In genomic region chr19:10835754-10836477, GRCh38 we compare ENCODE assay signal across 1 cellular context.
TF ChIP-seq lines count a peak whose summit lies in the region.

Gene TMED1 (minus strand): TSS chr19:10836212. CDS start chr19:10836191, 21 bp downstream.

TF ChIP-seq in HepG2, 621 proteins besides CTCF, POLR2A, EP300 and RAD21 (continued from another document and continues in another):
- no peak for TF ChIP-seq DBP (CRISPR knock-in tag; IDR thresholded peaks at IDR 0.05; ENCODE audit: not compliant biosample characterization)
- no peak for TF ChIP-seq ZNF30 (CRISPR knock-in tag; IDR thresholded peaks at IDR 0.05)
- no peak for TF ChIP-seq ZNF207 (IDR thresholded peaks at IDR 0.05; ENCODE audit: borderline replicate concordance)
- peak; percentile 59; the same call in 1 of the 2 replicates for TF ChIP-seq KLF6 (CRISPR knock-in tag; IDR thresholded peaks at IDR 0.05)
- no peak; the same call in 1 of the 2 replicates for TF ChIP-seq ZNF563 (CRISPR knock-in tag; IDR thresholded peaks at IDR 0.05)
- TF ChIP-seq GRHL1 (CRISPR knock-in tag; conservative IDR thresholded peaks at IDR 0.05): no peak
- no peak for TF ChIP-seq ZNF766 (CRISPR knock-in tag; IDR thresholded peaks at IDR 0.05; ENCODE audit: borderline replicate concordance)
- peak; percentile 31 for TF ChIP-seq ZMYM4 (CRISPR knock-in tag; IDR thresholded peaks at IDR 0.05)
- no peak for TF ChIP-seq ATM (IDR thresholded peaks at IDR 0.05; ENCODE audit: borderline replicate concordance)
- no peak for TF ChIP-seq ZNF619 (CRISPR knock-in tag; IDR thresholded peaks at IDR 0.05)
- peak; percentile 17 for TF ChIP-seq ZEB1 (IDR thresholded peaks at IDR 0.05; ENCODE audit: insufficient replicate concordance, low read depth)
- no peak for TF ChIP-seq MATR3 (CRISPR knock-in tag; IDR thresholded peaks at IDR 0.05)
- no peak for TF ChIP-seq ZNF746 (CRISPR knock-in tag; IDR thresholded peaks at IDR 0.05)
- no peak; the same call in 1 of the 2 replicates for TF ChIP-seq ZNF800 (CRISPR knock-in tag; IDR thresholded peaks at IDR 0.05)
- no peak; the same call in 1 of the 2 replicates for TF ChIP-seq KLF15 (CRISPR knock-in tag; IDR thresholded peaks at IDR 0.05; ENCODE audit: borderline replicate concordance)
- 0 out of 4 replicates have a peak, but pooled peaks of 1 of the 2 experiments have one; percentile 43 for TF ChIP-seq REST (IDR thresholded peaks at IDR 0.05; ENCODE audit: borderline replicate concordance in 1 of 2, low read depth in 1 of 2, low read length in 2 of 2)
- no peak; the same call in 1 of the 2 replicates for TF ChIP-seq MYNN (CRISPR knock-in tag; IDR thresholded peaks at IDR 0.05; ENCODE audit: low read depth)
- no peak for TF ChIP-seq ZBTB44 (CRISPR knock-in tag; IDR thresholded peaks at IDR 0.05)
- no peak for TF ChIP-seq TRIM22 (IDR thresholded peaks at IDR 0.05)
- no peak; the same call in 1 of the 2 replicates for TF ChIP-seq ZNF441 (CRISPR knock-in tag; IDR thresholded peaks at IDR 0.05; ENCODE audit: borderline replicate concordance)
- TF ChIP-seq ZKSCAN1 (IDR thresholded peaks at IDR 0.05; ENCODE audit: low read length): no peak
- 0 out of 2 replicates have a peak, but pooled peaks have one; percentile 34 for TF ChIP-seq ARHGAP35 (CRISPR knock-in tag; IDR thresholded peaks at IDR 0.05; ENCODE audit: borderline replicate concordance)
- 0 out of 2 replicates have a peak, but pooled peaks have one; percentile 1 for TF ChIP-seq CEBPG (CRISPR knock-in tag; IDR thresholded peaks at IDR 0.05)
- no peak for TF ChIP-seq ZNF589 (CRISPR knock-in tag; conservative IDR thresholded peaks at IDR 0.05)
- TF ChIP-seq ZNF652 (CRISPR knock-in tag; IDR thresholded peaks at IDR 0.05; ENCODE audit: borderline replicate concordance, low read depth): no peak
- no peak for TF ChIP-seq STAT5B (CRISPR knock-in tag; IDR thresholded peaks at IDR 0.05)
- TF ChIP-seq ZNF777 (CRISPR knock-in tag; IDR thresholded peaks at IDR 0.05): no peak
- TF ChIP-seq HNRNPL (IDR thresholded peaks at IDR 0.05; ENCODE audit: low read depth, low read length): 0 out of 2 replicates have a peak, but pooled peaks have one; percentile 51
- TF ChIP-seq ZNF597 (CRISPR knock-in tag; IDR thresholded peaks at IDR 0.05): no peak
- TF ChIP-seq ZNF772 (CRISPR knock-in tag; IDR thresholded peaks at IDR 0.05): peak; percentile 17; the same call in 1 of the 2 replicates
- no peak for TF ChIP-seq HOXA7 (CRISPR knock-in tag; IDR thresholded peaks at IDR 0.05)
- TF ChIP-seq MAFF (IDR thresholded peaks at IDR 0.05; ENCODE audit: low read depth, low read length): no peak
- no peak for TF ChIP-seq ZNF33A (CRISPR knock-in tag; IDR thresholded peaks at IDR 0.05; ENCODE audit: borderline replicate concordance)
- no peak for TF ChIP-seq NCOA1 (CRISPR knock-in tag; IDR thresholded peaks at IDR 0.05)
- TF ChIP-seq ZNF740 (CRISPR knock-in tag; IDR thresholded peaks at IDR 0.05): peak; percentile 75
- TF ChIP-seq EED (CRISPR knock-in tag; IDR thresholded peaks at IDR 0.05): peak; percentile 14; the same call in 1 of the 2 replicates
- no peak for TF ChIP-seq NAIF1 (CRISPR knock-in tag; IDR thresholded peaks at IDR 0.05; ENCODE audit: borderline replicate concordance)
- TF ChIP-seq CSRNP2 (CRISPR knock-in tag; conservative IDR thresholded peaks at IDR 0.05; ENCODE audit: low read depth): no peak
- TF ChIP-seq ESRRA (CRISPR knock-in tag; IDR thresholded peaks at IDR 0.05; ENCODE audit: low read depth): peak; percentile 32; the same call in 1 of the 2 replicates
- TF ChIP-seq MAFG (CRISPR knock-in tag; IDR thresholded peaks at IDR 0.05): no peak
- no peak for TF ChIP-seq HHEX (CRISPR knock-in tag; IDR thresholded peaks at IDR 0.05)
- no peak for TF ChIP-seq ZFP36 (IDR thresholded peaks at IDR 0.05; ENCODE audit: borderline replicate concordance, low read depth, low read length, partially characterized antibody)
- TF ChIP-seq ZNF503 (CRISPR knock-in tag; IDR thresholded peaks at IDR 0.05): 0 out of 2 replicates have a peak, but pooled peaks have one; percentile 48
- TF ChIP-seq SAP130 (CRISPR knock-in tag; IDR thresholded peaks at IDR 0.05; ENCODE audit: low read depth): peak; percentile 66
- TF ChIP-seq ZNF101 (CRISPR knock-in tag; IDR thresholded peaks at IDR 0.05; ENCODE audit: borderline replicate concordance, low read depth): no peak
- TF ChIP-seq E2F1 (CRISPR knock-in tag; IDR thresholded peaks at IDR 0.05): no peak
